1 cellular context compared by ENCODE assay signal in genomic region chr11:44727114-44727372, GRCh38.
TF ChIP-seq lines count a peak whose summit lies in the region.

No MANE protein-coding gene starts in this region.

TF ChIP-seq in GM23338, 12 proteins besides CTCF, POLR2A, EP300 and RAD21 (continued from another document):
- no peak for TF ChIP-seq POLR2AphosphoS5 (IDR thresholded peaks at IDR 0.05; ENCODE audit: low read depth)
- TF ChIP-seq ETS1 (IDR thresholded peaks at IDR 0.05), result no peak
- no peak for TF ChIP-seq CREB1 (CRISPR knock-in tag; IDR thresholded peaks at IDR 0.05; ENCODE audit: low read depth)
- no peak for TF ChIP-seq EZH2 (IDR thresholded peaks at IDR 0.05; ENCODE audit: low read depth, unreplicated experiment)
